In genomic region chr16:10829365-10830098, GRCh38 we compare ENCODE assay signal across 14 cellular contexts. TPM values are rescaled to one million over a fixed set of nuclear protein-coding genes. Genes with fewer than 3 reads are reported as not detected.
DNase-seq lines count a peak whose midpoint lies in the region; ATAC-seq, FAIRE-seq and TF ChIP-seq lines count a peak whose summit lies in the region.
"Not testable (repeated sequence)": the region's sequence is repeated elsewhere in the genome, so short reads cannot be mapped to it uniquely, and the experiment has no call there.
"Had no signal": no experiment of that assay in that cellular context is flagged by ENCODE, and none has a peak within 500 bp of the region (broad histone marks: within the 10 kb centered on the region; RNA-seq: fewer than 3 reads in every experiment).

No MANE protein-coding gene starts in this region.

- TF ChIP-seq RAD21 in IMR-90 (IDR thresholded peaks at IDR 0.05; ENCODE audit: low read length); GM12878 (IDR thresholded peaks at IDR 0.05; ENCODE audit: insufficient read depth, low read depth, low read length): not testable (repeated sequence)

- H3K79me1 ChIP-seq in IMR-90 (ENCODE audit: low read depth in 1 of 2, low read length in 2 of 2) = not testable (repeated sequence)

- not testable (repeated sequence) for H4K20me1 ChIP-seq in IMR-90 (ENCODE audit: insufficient read depth, low read length); GM12878 (ENCODE audit: control insufficient read depth, insufficient read depth)

- dilution Hi-C loops in IMR-90 (cut with HindIII; ENCODE audit: low sequenced_read_pairs, unreplicated experiment) = not testable (repeated sequence)

- H3K36me3 Mint-ChIP-seq in endothelial cell (ENCODE audit: low read depth, unreplicated experiment) = not testable (repeated sequence)

- not testable (repeated sequence) for TF ChIP-seq POLR2A in IMR-90 (IDR thresholded peaks at IDR 0.05; ENCODE audit: low read depth, low read length); GM12878 (IDR thresholded peaks at IDR 0.05; ENCODE audit: low read depth, low read length); vagina (IDR thresholded peaks at IDR 0.05)

- RAD21 ChIA-PET in GM12878 (lab: Charles Lee; ENCODE audit: unreplicated experiment) = interaction anchor here (1.3 to 1.9 kb wide), 2 partner anchors 9 to 47 kb away, joined by 3 to 5 read pairs; partner anchors contain the start of gene CIITA

- not testable (repeated sequence) for H3K79me2 ChIP-seq in GM12878 (ENCODE audit: control insufficient read depth, insufficient read depth, low read length)

- not testable (repeated sequence) for H3K9me3 ChIP-seq in IMR-90 (ENCODE audit: control insufficient read depth, insufficient read depth, low read length); GM12878 (replicated peaks; ENCODE audit: control insufficient read depth, insufficient read depth, low read length); subcutaneous abdominal adipose tissue (ENCODE audit: control insufficient read depth in 5 of 5, low read length in 5 of 5); vagina

- H2BK120ac ChIP-seq in IMR-90 (ENCODE audit: low read depth, low read length) = not testable (repeated sequence)

- not testable (repeated sequence) for H3K14ac ChIP-seq in IMR-90 (replicated peaks; ENCODE audit: low read depth, low read length)

- not testable (repeated sequence) for H3K9ac ChIP-seq in IMR-90 (ENCODE audit: low read depth, low read length); GM12878 (ENCODE audit: control insufficient read depth, insufficient read depth, low read length); rectal smooth muscle tissue (ENCODE audit: low read length)
- H3K9ac ChIP-seq in subcutaneous abdominal adipose tissue (ENCODE audit: low read length in 5 of 5) = peak overlapping the region in 2 of 5 donors; percentile 11 to 41

- not testable (repeated sequence) for TF ChIP-seq CTCF in IMR-90 (conservative IDR thresholded peaks at IDR 0.05; ENCODE audit: low read depth, low read length); GM12878 (IDR thresholded peaks at IDR 0.05 in 2 of 3, conservative IDR thresholded peaks at IDR 0.05 in 1 of 3; ENCODE audit: control insufficient read depth in 2 of 3, extremely low read depth in 1 of 3, insufficient read depth in 1 of 3, low read depth in 3 of 3, low read length in 3 of 3); endothelial cell (IDR thresholded peaks at IDR 0.05; ENCODE audit: unreplicated experiment); vagina (IDR thresholded peaks at IDR 0.05)

- peak overlapping the region; percentile 57 for H3K27ac Mint-ChIP-seq in endothelial cell (ENCODE audit: unreplicated experiment)

- H4K5ac ChIP-seq in IMR-90 (ENCODE audit: low read depth, low read length) = not testable (repeated sequence)

- FAIRE-seq in GM12878 (lab: Jason Lieb, UNC) = not testable (repeated sequence)

- H3K9me3 Mint-ChIP-seq in endothelial cell (ENCODE audit: unreplicated experiment) = not testable (repeated sequence)

- H4K8ac ChIP-seq in IMR-90 (ENCODE audit: low read depth in 2 of 2, low read length in 2 of 2) = not testable (repeated sequence)

- not testable (repeated sequence) for H3K4me2 ChIP-seq in IMR-90 (ENCODE audit: low read depth, low read length)
- H3K4me2 ChIP-seq in GM12878 (ENCODE audit: control insufficient read depth, insufficient read depth) = peak overlapping the region; percentile 22; the same call in 1 of the 2 replicates

- H3K27me3 Mint-ChIP-seq in endothelial cell (ENCODE audit: unreplicated experiment) = not testable (repeated sequence)

- not testable (repeated sequence) for H2BK5ac ChIP-seq in IMR-90 (ENCODE audit: low read depth, low read length, poor library complexity, severe bottlenecking)

- H2BK20ac ChIP-seq in IMR-90 (ENCODE audit: low read depth, low read length) = not testable (repeated sequence)

- not testable (repeated sequence) for H2BK15ac ChIP-seq in IMR-90 (ENCODE audit: low read depth, low read length)

- H3K27me3 ChIP-seq in IMR-90 (ENCODE audit: control insufficient read depth, insufficient read depth, low read length); GM12878 (replicated peaks in 1 of 2; ENCODE audit: control insufficient read depth in 2 of 2, insufficient read depth in 2 of 2, low read length in 1 of 2); rectal smooth muscle tissue (ENCODE audit: control insufficient read depth, insufficient read depth, low read length); subcutaneous abdominal adipose tissue (ENCODE audit: control insufficient read depth in 5 of 5, insufficient read depth in 4 of 5, low read length in 5 of 5); vagina: not testable (repeated sequence)

- H3K9me1 ChIP-seq in IMR-90 (ENCODE audit: insufficient read depth, low read length) = not testable (repeated sequence)

- 81% methylated on average over 4 of the region's 18 CpGs; no CpG with 5 or more reads in 1 of the 2 experiments for WGBS in IMR-90 (ENCODE audit: extremely low coverage in 2 of 2, insufficient read length in 1 of 2), 2 experiments
- WGBS in GM12878 (ENCODE audit: insufficient coverage, insufficient replicate concordance, low lambda C conversion rate, missing lambda C conversion rate) = 66% methylated on average over 18 of the region's 18 CpGs

- not testable (repeated sequence) for DNase-seq in IMR-90; GM12878 (ENCODE audit: low read depth, low spot score); endothelial cell (ENCODE audit: low spot score); vagina (ENCODE audit: extremely low spot score in 2 of 2)
- DNase-seq in left ventricle myocardium superior = peak; percentile 41
- peak; percentile 45 for DNase-seq in mucosa of gallbladder (ENCODE audit: low spot score)

- not testable (repeated sequence) for H3K4me3 Mint-ChIP-seq in endothelial cell (ENCODE audit: unreplicated experiment)

- not testable (repeated sequence) for H3K18ac ChIP-seq in IMR-90 (ENCODE audit: low read depth, low read length)

- ATAC-seq in IMR-90 (ENCODE audit: low read depth); GM12878; left ventricle myocardium superior: not testable (repeated sequence)

- H3K4me1 ChIP-seq in IMR-90 (ENCODE audit: control insufficient read depth, insufficient read depth, low read length) = peaks cover 13% of the 10 kb centered on the region; the same call in 1 of the 2 replicates
- H3K4me1 ChIP-seq in GM12878 (ENCODE audit: control insufficient read depth, insufficient read depth, low read length) = peaks cover 40% of the 10 kb centered on the region
- H3K4me1 ChIP-seq in rectal smooth muscle tissue (ENCODE audit: control insufficient read depth, insufficient read depth, low read length) = peaks cover 19% of the 10 kb centered on the region
- H3K4me1 ChIP-seq in subcutaneous abdominal adipose tissue (ENCODE audit: control insufficient read depth in 5 of 5, insufficient read depth in 5 of 5, low read length in 5 of 5) = peaks cover 8 to 36% (median 28%) of the 10 kb centered on the region in 5 donors
- H3K4me1 ChIP-seq in vagina = peaks cover 26% of the 10 kb centered on the region

- H3K56ac ChIP-seq in IMR-90 (ENCODE audit: extremely low read depth, insufficient read depth, low read length) = not testable (repeated sequence)

- CTCF ChIA-PET in IMR-90 (lab: Yijun Ruan, JAX) = not testable (repeated sequence)
- CTCF ChIA-PET in GM12878 (lab: Yijun Ruan, JAX) = interaction anchor here (1.5 kb wide), 1 partner anchor 8 kb away, joined by 4 read pairs; no protein-coding TSS in a partner anchor

- not testable (repeated sequence) for H3K23ac ChIP-seq in IMR-90 (ENCODE audit: low read depth, low read length)

- H2AK9ac ChIP-seq in IMR-90 (replicated peaks; ENCODE audit: low read depth, low read length, poor library complexity) = peak overlapping the region; percentile 0

- not testable (repeated sequence) for TF ChIP-seq EP300 in GM12878 (IDR thresholded peaks at IDR 0.05; ENCODE audit: borderline replicate concordance in 1 of 2, control insufficient read depth in 1 of 2, low read depth in 2 of 2, low read length in 2 of 2)

- POLR2A ChIA-PET in IMR-90 (lab: Charles Lee; ENCODE audit: unreplicated experiment) = not testable (repeated sequence)
- POLR2A ChIA-PET in GM12878 (lab: Charles Lee) = interaction anchor here (1.0 to 2.1 kb wide), 3 partner anchors 9 to 35 kb away, joined by 3 to 13 read pairs (median 6); no protein-coding TSS in a partner anchor

- not testable (repeated sequence) for H3K27ac ChIP-seq in IMR-90 (ENCODE audit: insufficient read depth, low read length); GM12878 (ENCODE audit: control insufficient read depth, insufficient read depth)
- H3K27ac ChIP-seq in rectal smooth muscle tissue (ENCODE audit: low read depth, low read length) = peak overlapping the region; percentile 96
- H3K27ac ChIP-seq in subcutaneous abdominal adipose tissue (ENCODE audit: low read depth, low read length) = peak overlapping the region; percentile 94
- peak overlapping the region; percentile 81 for H3K27ac ChIP-seq in vagina

- SMC1A ChIA-PET in GM12878 (lab: Charles Lee; ENCODE audit: uncharacterized antibody, unreplicated experiment) = interaction anchor here (1.1 to 2.0 kb wide), 3 partner anchors 8 to 93 kb away, joined by 3 to 6 read pairs (median 4); no protein-coding TSS in a partner anchor

- H3K4me1 Mint-ChIP-seq in endothelial cell (ENCODE audit: unreplicated experiment) = not testable (repeated sequence)

- H2AFZ ChIP-seq in IMR-90 (replicated peaks; ENCODE audit: low read length, poor library complexity) = not testable (repeated sequence)
- peak overlapping the region; percentile 48; the same call in 1 of the 2 replicates for H2AFZ ChIP-seq in GM12878 (ENCODE audit: control insufficient read depth, low read depth, low read length)

- intact Hi-C loops in IMR-90 (cut with micrococcal nuclease) = not testable (repeated sequence)
- intact Hi-C loops in GM12878 (cut with micrococcal nuclease; ENCODE audit: unreplicated experiment) = loop anchor here (10.0 kb wide), 1 partner anchor 85 kb away; no protein-coding TSS in a partner anchor
- intact Hi-C loops in left ventricle myocardium superior (cut with micrococcal nuclease) = loop anchor here (10.0 kb wide), 2 partner anchors 85 to 95 kb away; partner anchors contain the start of gene NUBP1
- intact Hi-C loops in vagina (cut with DNase I) = loop anchor here (10.0 kb wide), 1 partner anchor 65 kb away; no protein-coding TSS in a partner anchor

- BruUV-seq in IMR-90 (replicated peaks; lab: Mats Ljungman, UMichigan); GM12878 (replicated peaks; lab: Mats Ljungman, UMichigan): not testable (repeated sequence)

- not testable (repeated sequence) for H3K4me3 ChIP-seq in IMR-90 (ENCODE audit: insufficient read depth, low read depth, low read length); GM12878; vagina
- H3K4me3 ChIP-seq in rectal smooth muscle tissue (ENCODE audit: low read length) (peak overlapping the region; percentile 44), subcutaneous abdominal adipose tissue (ENCODE audit: low read depth in 1 of 5, low read length in 5 of 5) (peak overlapping the region in 2 of 5 donors; percentile 8 to 25)

- H3K4ac ChIP-seq in IMR-90 (ENCODE audit: low read depth, low read length) = not testable (repeated sequence)

- in situ Hi-C loops in IMR-90 (cut with MboI; ENCODE audit: low sequenced_read_pairs); GM12878 (cut with MboI): not testable (repeated sequence)

- not testable (repeated sequence) for H2AK5ac ChIP-seq in IMR-90 (ENCODE audit: low read depth, low read length)

- not testable (repeated sequence) for H3K36me3 ChIP-seq in IMR-90 (ENCODE audit: control insufficient read depth, insufficient read depth, low read length); GM12878 (ENCODE audit: control insufficient read depth in 2 of 2, insufficient read depth in 2 of 2, low read length in 1 of 2); rectal smooth muscle tissue (ENCODE audit: control insufficient read depth, insufficient read depth, low read length); subcutaneous abdominal adipose tissue (ENCODE audit: control insufficient read depth in 5 of 5, insufficient read depth in 5 of 5, low read length in 5 of 5); vagina

- H4K91ac ChIP-seq in IMR-90 (ENCODE audit: insufficient read depth, low read depth, low read length) = not testable (repeated sequence)

RNA-seq across cellular contexts. Expression of gene TVP23A, which starts 10.9 kb away (rescaled TPM):
- total RNA-seq in IMR-90 (2012; rRNA removed) = not detected in 2 replicates
- not detected in 2 replicates for polyA plus RNA-seq in IMR-90 (2012; rRNA removed)
- not detected in 2 replicates for polyA plus RNA-seq in IMR-90 (2012; cell fraction: cytosol; rRNA removed)
- polyA plus RNA-seq in IMR-90 (2012; cell fraction: nucleus; rRNA removed; ENCODE audit: low replicate concordance) = not detected in 2 replicates
- total RNA-seq in GM12878 (2013; cell fraction: nucleolus; rRNA removed) = 10.6 and 11.7 TPM in 2 replicates
- 1.1 and 1.9 TPM in 2 replicates for total RNA-seq in GM12878 (2014; rRNA removed)
- 1.5 and 1.7 TPM in 2 replicates for total RNA-seq in GM12878 (2014; rRNA removed; fragmentation: Illumina TruSeq; extraction: Trizol)
- total RNA-seq in GM12878 (2021) = 1.6 and 1.7 TPM in 2 replicates
- 3.2 TPM for polyA plus RNA-seq in GM12878 (2011; ENCODE audit: low read depth)
- 2.6 and 2.8 TPM in 2 replicates for polyA plus RNA-seq in GM12878 (2011; rRNA removed)
- polyA plus RNA-seq in GM12878 (2011; cell fraction: cytosol; rRNA removed) = 1.2 and 1.6 TPM in 2 replicates
- 1.2 and 1.8 TPM in 2 replicates for polyA plus RNA-seq in GM12878 (2011; cell fraction: nucleus; rRNA removed)
- polyA plus RNA-seq in GM12878 (2012) = 6.8 and 7.4 TPM in 2 replicates
- 1.9 and 2.8 TPM in 2 replicates for polyA plus RNA-seq in GM12878 (2014; fragmentation: Illumina TruSeq; extraction: Trizol)
- 1 to 10 TPM; 4.6 to 6.4 TPM for polyA plus RNA-seq in GM12878 (2014; fragmentation: Nextera tagmentation; extraction: Ambion mirVana)
- 1.4 and 1.8 TPM in 2 replicates for polyA plus RNA-seq in GM12878 (2014; rRNA removed)
- 1 to 10 TPM; 3.4 to 3.6 TPM for polyA plus RNA-seq in GM12878 (2016; fragmentation: Nextera tagmentation; extraction: Ambion mirVana)
- 0.88 and 1.5 TPM in 2 replicates for polyA minus RNA-seq in GM12878 (2011; rRNA and poly(A)+ RNA removed)
- 0.94 TPM in 1 of 2 replicates, not detected in the other for polyA minus RNA-seq in GM12878 (2011; cell fraction: cytosol; rRNA and poly(A)+ RNA removed)
- polyA minus RNA-seq in GM12878 (2011; cell fraction: nucleus; rRNA and poly(A)+ RNA removed) = 0.57 and 0.60 TPM in 2 replicates
- total RNA-seq in endothelial cell (ENCODE audit: unreplicated experiment) = 7.8 TPM
- total RNA-seq in left ventricle myocardium superior = 0.47 TPM
- 0.52 TPM for total RNA-seq in mucosa of gallbladder
- 0.98 TPM for total RNA-seq in vagina
- total RNA-seq: activated CD8-positive, alpha-beta T cell treated with anti-CD3 and anti-CD28 coated beads, Interleukin-2, amount 10 ng/mL, durations not matched to agents 7 days and 5 days; CD8-positive, alpha-beta T cell; esophagus mucosa; G401; HT-29; NCI-H460 had no signal

RNA-seq across cellular contexts. Expression of gene CIITA, which starts 47.5 kb away (rescaled TPM):
- total RNA-seq in IMR-90 (2012; rRNA removed) (not detected in 2 replicates), GM12878 (2014; rRNA removed) (49.6 and 51.4 TPM in 2 replicates), GM12878 (2014; rRNA removed; fragmentation: Illumina TruSeq; extraction: Trizol) (31.0 and 37.4 TPM in 2 replicates), GM12878 (2021) (84.6 and 95.8 TPM in 2 replicates), endothelial cell (ENCODE audit: unreplicated experiment) (0.13 TPM), left ventricle myocardium superior (12.2 TPM), mucosa of gallbladder (26.9 TPM), vagina (16.7 TPM)
- polyA plus RNA-seq in IMR-90 (2012; rRNA removed) (0.04 and 0.10 TPM in 2 replicates), GM12878 (2011; rRNA removed) (139 and 145 TPM in 2 replicates), GM12878 (2014; fragmentation: Illumina TruSeq; extraction: Trizol) (35.7 and 51.1 TPM in 2 replicates), GM12878 (2014; fragmentation: Nextera tagmentation; extraction: Ambion mirVana) (10 to 100 TPM; 11.5 to 12.5 TPM), GM12878 (2014; rRNA removed) (74.5 and 82.5 TPM in 2 replicates), GM12878 (2016; fragmentation: Nextera tagmentation; extraction: Ambion mirVana) (10 to 100 TPM; 45.3 to 48.2 TPM)
- 0.03 and 0.11 TPM in 2 replicates for polyA plus RNA-seq in IMR-90 (2012; cell fraction: cytosol; rRNA removed)
- polyA plus RNA-seq in IMR-90 (2012; cell fraction: nucleus; rRNA removed; ENCODE audit: low replicate concordance) = 0.29 and 0.36 TPM in 2 replicates
- 733 and 778 TPM in 2 replicates for total RNA-seq in GM12878 (2013; cell fraction: nucleolus; rRNA removed)
- 32.4 TPM for polyA plus RNA-seq in GM12878 (2011; ENCODE audit: low read depth)
- 85.3 and 89.0 TPM in 2 replicates for polyA plus RNA-seq in GM12878 (2011; cell fraction: cytosol; rRNA removed)
- polyA plus RNA-seq in GM12878 (2011; cell fraction: nucleus; rRNA removed) = 371 and 391 TPM in 2 replicates
- 50.3 and 56.0 TPM in 2 replicates for polyA plus RNA-seq in GM12878 (2012)
- 158 and 163 TPM in 2 replicates for polyA minus RNA-seq in GM12878 (2011; rRNA and poly(A)+ RNA removed)
- 30.1 and 45.4 TPM in 2 replicates for polyA minus RNA-seq in GM12878 (2011; cell fraction: cytosol; rRNA and poly(A)+ RNA removed)
- polyA minus RNA-seq in GM12878 (2011; cell fraction: nucleus; rRNA and poly(A)+ RNA removed) = 156 and 242 TPM in 2 replicates
- total RNA-seq: G401, HT-29, NCI-H460 had no signal

Comparison
In these comparisons a context has a peak if more than half of its experiments do, and no peak if none do; other contexts are left out.
1. RNA of gene CIITA, which starts 47.5 kb away (total RNA-seq): 31.0 to 778 TPM in GM12878, 26.9 TPM in mucosa of gallbladder (single experiment), 16.7 TPM in vagina (single experiment) and 12.2 TPM in left ventricle myocardium superior (single experiment); 0.13 TPM in endothelial cell (single experiment) and not detected in IMR-90; every median in the first group is over 10 times any median in the second.